In genomic region chr1:87684194-87684593, GRCh38 we compare ENCODE assay signal across 9 cellular contexts.
DNase-seq lines count a peak whose midpoint lies in the region; ATAC-seq and TF ChIP-seq lines count a peak whose summit lies in the region.
"Had no signal": no experiment of that assay in that cellular context is flagged by ENCODE, and none has a peak within 500 bp of the region (broad histone marks: within the 10 kb centered on the region; RNA-seq: fewer than 3 reads in every experiment).

No MANE protein-coding gene starts in this region.

- ATAC-seq in right cardiac atrium (peak; percentile 70), sciatic nerve (peak; percentile 76)
- ATAC-seq: Panc1 had no signal

- H3K4me3 ChIP-seq in right cardiac atrium (ENCODE audit: low read length): peak overlapping the region; percentile 83

- H3K27me3 Mint-ChIP-seq in activated CD4-positive, alpha-beta memory T cell treated with anti-CD3 and anti-CD28 coated beads for 36 hours: peaks cover 4% of the 10 kb centered on the region

- in situ Hi-C loops in GM13976 (cut with MboI; ENCODE audit: low sequenced_read_pairs, unreplicated experiment): no loop called here

- H3K4me1 Mint-ChIP-seq in activated CD4-positive, alpha-beta memory T cell treated with anti-CD3 and anti-CD28 coated beads for 36 hours (ENCODE audit: low read depth): no peaks in the 10 kb centered on the region

- peak in 2 of 3 experiments; percentile 52 to 73 for DNase-seq in NCI-H1417 (lab: John Stamatoyannopoulos, UW)
- no peak for DNase-seq in NCI-H1417 treated with DMSO at 0.1 percent for 48 hours (lab: John Stamatoyannopoulos, UW)
- no peak for DNase-seq in activated CD4-positive, alpha-beta memory T cell treated with anti-CD3 and anti-CD28 coated beads for 36 hours
- DNase-seq in right cardiac atrium: peak; percentile 20 to 68 (median 54)
- DNase-seq in sciatic nerve (ENCODE audit: low spot score): no peak
- DNase-seq in activated gamma-delta T cell (lab: John Stamatoyannopoulos, UW): no peak
- DNase-seq in GM13976 (ENCODE audit: low spot score): no peak
- no peak for DNase-seq in NCI-H226

- H3K9me3 Mint-ChIP-seq in activated CD4-positive, alpha-beta memory T cell treated with anti-CD3 and anti-CD28 coated beads for 36 hours: no peaks in the 10 kb centered on the region

- H3K27ac ChIP-seq in right cardiac atrium (ENCODE audit: low read length): peak overlapping the region; percentile 81

- POLR2A ChIA-PET in activated CD4-positive, alpha-beta memory T cell treated with anti-CD3 and anti-CD28 coated beads for 36 hours (lab: Charles Lee): no interaction called here

- 16% methylated on average over 14 of the region's 14 CpGs for WGBS in right cardiac atrium

- H3K36me3 Mint-ChIP-seq in activated CD4-positive, alpha-beta memory T cell treated with anti-CD3 and anti-CD28 coated beads for 36 hours: no peaks in the 10 kb centered on the region

- H3K4me1 ChIP-seq in right cardiac atrium (ENCODE audit: control insufficient read depth, insufficient read depth, low read length): peaks cover 2% of the 10 kb centered on the region

- CTCF ChIA-PET in activated CD4-positive, alpha-beta memory T cell treated with anti-CD3 and anti-CD28 coated beads for 36 hours (lab: Charles Lee): no interaction called here

- H3K9me3 ChIP-seq in right cardiac atrium (ENCODE audit: control insufficient read depth, low read length): no peaks in the 10 kb centered on the region

- TF ChIP-seq CTCF in GM13976 (IDR thresholded peaks at IDR 0.05; ENCODE audit: borderline replicate concordance, control extremely low read depth, extremely low read depth, insufficient read depth, missing control alignments): no peak

- no peak overlapping the region for H3K27ac Mint-ChIP-seq in activated CD4-positive, alpha-beta memory T cell treated with anti-CD3 and anti-CD28 coated beads for 36 hours

- intact Hi-C loops in activated CD4-positive, alpha-beta memory T cell treated with anti-CD3 and anti-CD28 coated beads for 36 hours (cut with micrococcal nuclease): no loop called here
- intact Hi-C loops in right cardiac atrium (cut with DNase I): loop anchor here in 1 of 4 donors (10.0 kb wide), 1 partner anchor 349 kb away; no protein-coding TSS in a partner anchor
- intact Hi-C loops in sciatic nerve (cut with DNase I): no loop called here

- H3K4me3 Mint-ChIP-seq in activated CD4-positive, alpha-beta memory T cell treated with anti-CD3 and anti-CD28 coated beads for 36 hours: peak overlapping the region; percentile 37

- H3K27me3 ChIP-seq in right cardiac atrium (ENCODE audit: control insufficient read depth, insufficient read depth): no peaks in the 10 kb centered on the region

Comparison
In these comparisons a context has a peak if more than half of its experiments do, and no peak if none do; other contexts are left out.
1. DNase-seq: peak in NCI-H1417 (2 of 3) and right cardiac atrium (3 of 3); none in NCI-H1417 treated with DMSO at 0.1 percent for 48 hours (single experiment), activated CD4-positive, alpha-beta memory T cell treated with anti-CD3 and anti-CD28 coated beads for 36 hours (single experiment), sciatic nerve (single experiment), activated gamma-delta T cell (single experiment), GM13976 (single experiment) and NCI-H226 (single experiment).